In the genomic region with DNA sequence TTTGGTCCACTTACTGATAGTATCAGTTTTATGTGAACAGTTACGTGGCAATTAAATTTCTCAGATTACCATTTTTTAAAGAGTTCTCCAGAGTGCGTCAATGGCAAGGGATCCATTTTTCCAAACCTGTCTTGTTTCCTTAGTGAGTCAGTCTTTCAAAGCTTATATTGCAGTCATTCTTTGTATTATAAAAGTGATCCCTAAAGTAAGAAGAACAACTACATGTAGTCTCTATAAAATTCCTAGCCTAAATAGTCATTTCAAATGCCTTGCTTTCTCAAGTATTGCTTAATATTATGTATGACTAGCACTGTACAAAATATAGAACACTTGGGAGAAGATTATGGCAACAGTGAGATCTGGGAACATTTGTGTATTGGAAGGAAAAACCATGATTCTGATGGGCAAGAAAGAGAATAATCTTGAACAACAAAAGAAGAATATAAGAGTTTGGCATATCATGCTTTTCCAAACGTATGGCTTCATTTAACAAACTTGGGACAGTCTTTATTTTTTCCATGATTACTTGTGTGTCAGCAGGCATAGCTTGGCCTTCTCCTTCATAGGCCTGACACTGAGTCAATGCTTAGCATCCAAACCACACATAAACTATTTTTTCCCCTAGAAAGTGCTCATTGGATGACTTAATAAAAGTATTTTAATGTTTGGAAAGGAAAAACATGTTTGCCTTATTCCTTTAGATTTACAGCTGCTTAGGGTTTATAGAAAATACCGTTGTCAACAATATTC, we compare ENCODE assay signal across 20 cellular contexts.
DNase-seq lines count a peak whose midpoint lies in the region; ATAC-seq and TF ChIP-seq lines count a peak whose summit lies in the region.
"Had no signal": no experiment of that assay in that cellular context is flagged by ENCODE, and none has a peak within 500 bp of the region (broad histone marks: within the 10 kb centered on the region; RNA-seq: fewer than 3 reads in every experiment).

No MANE protein-coding gene starts in this region.

- H3K9me3 Mint-ChIP-seq in naive thymus-derived CD8-positive, alpha-beta T cell, result peaks cover 0 to 3% (median 0%) of the 10 kb centered on the region in 9 donors
- H3K9me3 Mint-ChIP-seq: activated CD4-positive, alpha-beta T cell treated with anti-CD3 and anti-CD28 coated beads, Interleukin-2, amount 10 ng/mL, durations not matched to agents 7 days and 5 days had no signal

- H3K27ac ChIP-seq in brain microvascular endothelial cell, result peak overlapping the region; percentile 82
- H3K27ac ChIP-seq: pancreas, sigmoid colon had no signal

- no peak overlapping the region for H3K4me3 Mint-ChIP-seq in naive thymus-derived CD8-positive, alpha-beta T cell
- H3K4me3 Mint-ChIP-seq: activated CD4-positive, alpha-beta T cell treated with anti-CD3 and anti-CD28 coated beads, Interleukin-2, amount 10 ng/mL, durations not matched to agents 7 days and 5 days; CD4-positive, CD25-positive, alpha-beta regulatory T cell; dendritic cell treated with granulocyte-macrophage colony-stimulating factor and Interleukin-4, amounts not matched to agents 40 ng/mL and 50 ng/mL, for 4 days had no signal

- DNase-seq in HCEC 1CT (peak; percentile 88), brain microvascular endothelial cell (peak; percentile 52), fibroblast of the aortic adventitia (ENCODE audit: low read depth) (peak; percentile 87), GOT3 (lab: John Stamatoyannopoulos, UW) (no peak), G401 (ENCODE audit: low spot score) (no peak)
- DNase-seq in activated CD4-positive, alpha-beta T cell treated with anti-CD3 and anti-CD28 coated beads, Interleukin-2, amount 50 U/mL, for 48 hours, result no peak
- DNase-seq in naive thymus-derived CD8-positive, alpha-beta T cell, result no peak
- DNase-seq: activated CD4-positive, alpha-beta T cell treated with anti-CD3 and anti-CD28 coated beads, Interleukin-2, amount 10 ng/mL, durations not matched to agents 7 days and 5 days; activated naive CD4-positive, alpha-beta T cell treated with Interleukin-2 at 50 U/mL for 16 hours; CD4-positive, CD25-positive, alpha-beta regulatory T cell; DMS153; MG63; NCI-H146; NCI-H2227 treated with DMSO at 0.1 percent for 48 hours; NK-92 treated with Interleukin-12 subunit alpha and Interleukin-12 subunit beta, amount 100 ng/mL, for 24 hours; pancreas; sigmoid colon; stimulated activated CD4-positive, alpha-beta T cell treated with anti-CD3 and anti-CD28 coated beads, Interleukin-2, amount 100 ng/mL, for 48 hours had no signal

- H3K27me3 Mint-ChIP-seq in naive thymus-derived CD8-positive, alpha-beta T cell, result peaks cover 0 to 3% (median 0%) of the 10 kb centered on the region in 5 donors
- H3K27me3 Mint-ChIP-seq: CD4-positive, CD25-positive, alpha-beta regulatory T cell; dendritic cell treated with granulocyte-macrophage colony-stimulating factor and Interleukin-4, amounts not matched to agents 40 ng/mL and 50 ng/mL, for 4 days had no signal

- H3K36me3 Mint-ChIP-seq in naive thymus-derived CD8-positive, alpha-beta T cell, result peaks cover 0 to 5% (median 4%) of the 10 kb centered on the region in 3 donors

- POLR2A ChIA-PET in naive thymus-derived CD8-positive, alpha-beta T cell (lab: Charles Lee), result no interaction called here

- no peak overlapping the region for H3K27ac Mint-ChIP-seq in naive thymus-derived CD8-positive, alpha-beta T cell
- H3K27ac Mint-ChIP-seq: activated CD4-positive, alpha-beta T cell treated with anti-CD3 and anti-CD28 coated beads, Interleukin-2, amount 10 ng/mL, durations not matched to agents 7 days and 5 days; CD4-positive, CD25-positive, alpha-beta regulatory T cell; dendritic cell treated with granulocyte-macrophage colony-stimulating factor and Interleukin-4, amounts not matched to agents 40 ng/mL and 50 ng/mL, for 4 days had no signal

- TF ChIP-seq CTCF in brain microvascular endothelial cell (IDR thresholded peaks at IDR 0.05; ENCODE audit: low read depth, low read length, missing control alignments) (no peak), fibroblast of the aortic adventitia (IDR thresholded peaks at IDR 0.05; ENCODE audit: insufficient read depth, low read length) (no peak)

- no peaks in the 10 kb centered on the region for H3K36me3 ChIP-seq in brain microvascular endothelial cell (replicated peaks)
- H3K36me3 ChIP-seq: ascending aorta, MG63, pancreas, sigmoid colon had no signal

- no peaks in the 10 kb centered on the region for H3K4me1 Mint-ChIP-seq in naive thymus-derived CD8-positive, alpha-beta T cell
- H3K4me1 Mint-ChIP-seq: activated CD4-positive, alpha-beta T cell treated with anti-CD3 and anti-CD28 coated beads, Interleukin-2, amount 10 ng/mL, durations not matched to agents 7 days and 5 days; CD4-positive, CD25-positive, alpha-beta regulatory T cell had no signal

- ATAC-seq in naive thymus-derived CD8-positive, alpha-beta T cell, result no peak
- ATAC-seq: pancreas had no signal

- H3K4me3 ChIP-seq in brain microvascular endothelial cell (ENCODE audit: low read depth, low read length) (no peak overlapping the region), fibroblast of the aortic adventitia (ENCODE audit: low read depth, low read length) (no peak overlapping the region)
- H3K4me3 ChIP-seq: ascending aorta, MG63, pancreas, sigmoid colon had no signal

- H3K27me3 ChIP-seq in brain microvascular endothelial cell (replicated peaks), result no peaks in the 10 kb centered on the region
- H3K27me3 ChIP-seq: ascending aorta, MG63, pancreas, sigmoid colon had no signal

- in situ Hi-C loops in brain microvascular endothelial cell (cut with HindIII; ENCODE audit: low pct_ligation_motif_present, low sequenced_read_pairs), result no loop called here
- in situ Hi-C loops in G401 (cut with HindIII; ENCODE audit: low sequenced_read_pairs), result no loop called here

Comparison
In these comparisons a context has a peak if more than half of its experiments do, and no peak if none do; other contexts are left out.
1. DNase-seq: peak in HCEC 1CT (single experiment), brain microvascular endothelial cell (single experiment) and fibroblast of the aortic adventitia (single experiment); none in activated CD4-positive, alpha-beta T cell treated with anti-CD3 and anti-CD28 coated beads, Interleukin-2, amount 50 U/mL, for 48 hours (0 of 2), GOT3 (single experiment), naive thymus-derived CD8-positive, alpha-beta T cell (0 of 10) and G401 (single experiment).